ENCODE assay signal across 11 cellular contexts in the genomic region with DNA sequence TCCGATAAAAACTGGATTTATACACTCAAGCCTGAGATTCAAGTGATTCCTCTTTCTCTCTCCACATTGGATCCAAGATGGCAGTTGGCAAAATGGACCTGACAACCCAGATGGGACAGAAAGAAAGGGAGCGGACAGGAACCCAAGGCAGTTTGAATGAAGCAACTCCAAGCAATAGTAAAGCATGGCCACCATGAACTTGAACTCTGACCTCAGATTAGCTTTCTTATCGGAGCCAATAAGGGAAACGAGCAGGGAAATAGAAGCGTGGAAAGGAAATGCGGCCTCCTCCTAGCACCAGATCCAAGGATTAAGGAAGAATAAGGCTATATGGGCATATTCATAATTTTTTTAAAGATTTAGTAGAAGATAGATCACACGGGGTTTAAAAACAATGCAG.
"Had no signal": no experiment of that assay in that cellular context is flagged by ENCODE, and none has a peak within 500 bp of the region (broad histone marks: within the 10 kb centered on the region; RNA-seq: fewer than 3 reads in every experiment).

No MANE protein-coding gene starts in this region.

- H3K4me3 ChIP-seq: GM23248, GM23338, HAP-1 had no signal

- H3K4me1 ChIP-seq: HAP-1 had no signal

- H3K27ac ChIP-seq: GM23248 had no signal

- H3K4me2 ChIP-seq: GM23338 had no signal

- DNase-seq: GM23248, GOT3, H7, H9, HCEC 1CT, HFFc6 had no signal

- H3K9ac ChIP-seq: GM23248 had no signal

- ATAC-seq: GM23338, HCT116 had no signal

- H3K36me3 ChIP-seq: HAP-1 had no signal

- FAIRE-seq: H1, H54 had no signal

- H3K9me3 ChIP-seq: HAP-1 had no signal

- H2AFZ ChIP-seq: GM23248, GM23338 had no signal
